Comparison of ENCODE assay signal across 2 cellular contexts in genomic region chr1:6157528-6158174, GRCh38.
TF ChIP-seq lines count a peak whose summit lies in the region.

No MANE protein-coding gene starts in this region.

TF ChIP-seq in IMR-90, 13 proteins besides CTCF, POLR2A, EP300 and RAD21:
- TF ChIP-seq MAFK (IDR thresholded peaks at IDR 0.05; ENCODE audit: low read depth, low read length) (no peak), RFX5 (IDR thresholded peaks at IDR 0.05; ENCODE audit: low read depth, low read length) (no peak), FOS (IDR thresholded peaks at IDR 0.05; ENCODE audit: low read depth, low read length) (0 out of 2 replicates have a peak, but pooled peaks have one; percentile 13), MXI1 (IDR thresholded peaks at IDR 0.05; ENCODE audit: borderline replicate concordance, low read depth, low read length) (no peak), MAZ (IDR thresholded peaks at IDR 0.05; ENCODE audit: borderline replicate concordance, low read depth, low read length) (no peak)
TF ChIP-seq in IMR-90: peak in this region for 1.

TF ChIP-seq in GM23338, 12 proteins besides CTCF, POLR2A, EP300 and RAD21:
- TF ChIP-seq EZH2phosphoT487 (IDR thresholded peaks at IDR 0.05; ENCODE audit: unreplicated experiment) (no peak), JUNB (IDR thresholded peaks at IDR 0.05; ENCODE audit: unreplicated experiment) (no peak), CREB1 (CRISPR knock-in tag; IDR thresholded peaks at IDR 0.05; ENCODE audit: low read depth) (no peak), ETS1 (IDR thresholded peaks at IDR 0.05) (no peak), ZNF462 (CRISPR knock-in tag; IDR thresholded peaks at IDR 0.05) (no peak), EZH2 (IDR thresholded peaks at IDR 0.05; ENCODE audit: low read depth, unreplicated experiment) (no peak), STAT1 (IDR thresholded peaks at IDR 0.05; ENCODE audit: unreplicated experiment) (no peak), ZNF331 (CRISPR knock-in tag; IDR thresholded peaks at IDR 0.05; ENCODE audit: low read depth) (no peak), ZNF114 (CRISPR knock-in tag; IDR thresholded peaks at IDR 0.05) (no peak), NANOG (IDR thresholded peaks at IDR 0.05; ENCODE audit: borderline replicate concordance) (no peak), POLR2AphosphoS5 (IDR thresholded peaks at IDR 0.05; ENCODE audit: low read depth) (no peak), REST (IDR thresholded peaks at IDR 0.05; ENCODE audit: unreplicated experiment) (no peak)
